8 cellular contexts compared by ENCODE assay signal in genomic region chr10:71608863-71609768, GRCh38.
A peak's percentile ranks its signal among the peaks of the same experiment; 100 is the strongest.
DNase-seq lines count a peak whose midpoint lies in the region; ATAC-seq and TF ChIP-seq lines count a peak whose summit lies in the region.

No MANE protein-coding gene starts in this region.

- peaks cover 0 to 17% of the 10 kb centered on the region in 2 donors for H3K4me1 ChIP-seq in thyroid gland

- no peaks in the 10 kb centered on the region for H3K9me3 ChIP-seq in thyroid gland

- no peaks in the 10 kb centered on the region for H3K36me3 ChIP-seq in thyroid gland

- intact Hi-C loops in thyroid gland (cut with DNase I): no loop called here

- TF ChIP-seq CTCF in fibroblast of villous mesenchyme (IDR thresholded peaks at IDR 0.05; ENCODE audit: insufficient read depth, low read depth, low read length) (peak; percentile 86), thyroid gland (IDR thresholded peaks at IDR 0.05) (peak; percentile 51 to 86 (median 63))

- no peak for TF ChIP-seq POLR2A in thyroid gland (IDR thresholded peaks at IDR 0.05)

- WGBS in thyroid gland, 2 donors: 47 to 56% methylated on average over 19 of the region's 19 CpGs

- no peak for ATAC-seq in GM18858 (IDR thresholded peaks at IDR 0.05; ENCODE audit: unreplicated experiment)

- H3K27me3 ChIP-seq in thyroid gland: no peaks in the 10 kb centered on the region

- H3K4me3 ChIP-seq in fibroblast of villous mesenchyme (ENCODE audit: low read depth, low read length): no peak overlapping the region
- no peak overlapping the region for H3K4me3 ChIP-seq in thyroid gland (replicated peaks in 1 of 3)

- peak; percentile 35 for DNase-seq in COLO829 (ENCODE audit: low spot score)
- peak; percentile 55 for DNase-seq in HuH-7.5 (ENCODE audit: low spot score)
- peak; percentile 58 for DNase-seq in RKO (ENCODE audit: low spot score)
- DNase-seq in activated T-helper 9 cell treated with anti-CD3 and anti-CD28 coated beads, Interleukin-2, amount 50 U/mL, for 16 hours (ENCODE audit: low read depth): peak; percentile 24
- peak; percentile 64 for DNase-seq in fibroblast of villous mesenchyme (ENCODE audit: low read depth)
- peak; percentile 52 for DNase-seq in occipital lobe (lab: John Stamatoyannopoulos, UW)
- peak; percentile 82 to 86 for DNase-seq in thyroid gland

- no peak overlapping the region for H3K27ac ChIP-seq in thyroid gland

Comparison
In these comparisons a context has a peak if more than half of its experiments do, and no peak if none do; other contexts are left out.
1. DNase-seq: peak in every context shown above with its lines; median percentile 84 in thyroid gland; 64 in fibroblast of villous mesenchyme; 58 in RKO; 55 in HuH-7.5; 52 in occipital lobe; 35 in COLO829; 24 in activated T-helper 9 cell treated with anti-CD3 and anti-CD28 coated beads, Interleukin-2, amount 50 U/mL, for 16 hours.